Comparison of ENCODE assay signal across 1 cellular context in the genomic region with DNA sequence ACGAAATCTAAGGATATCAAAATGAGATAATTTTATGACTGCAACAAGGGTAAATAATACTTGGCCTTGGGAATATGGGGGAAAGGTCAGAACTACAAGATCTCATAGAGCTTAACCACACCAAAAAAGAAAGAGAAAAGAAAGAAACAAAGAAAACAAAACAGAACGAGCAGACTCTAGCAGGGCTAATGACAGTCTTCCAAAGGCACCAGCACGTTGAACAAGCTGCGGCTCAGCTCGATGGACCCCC.
TF ChIP-seq lines count a peak whose summit lies in the region.

No MANE protein-coding gene starts in this region.

TF ChIP-seq in H1, 55 proteins besides CTCF, POLR2A, EP300 and RAD21 (continued from another document):
- TF ChIP-seq ZNF274 (IDR thresholded peaks at IDR 0.05; ENCODE audit: borderline replicate concordance, extremely low read depth, low read length) (no peak), GTF2F1 (IDR thresholded peaks at IDR 0.05; ENCODE audit: borderline replicate concordance, low read depth, low read length) (no peak), RBBP5 (IDR thresholded peaks at IDR 0.05; ENCODE audit: borderline replicate concordance, low read depth, low read length) (no peak), SP4 (IDR thresholded peaks at IDR 0.05; ENCODE audit: low read length) (no peak), HDAC6 (IDR thresholded peaks at IDR 0.05; ENCODE audit: low read depth, low read length) (no peak), SIRT6 (IDR thresholded peaks at IDR 0.05; ENCODE audit: low read length) (no peak), RXRA (IDR thresholded peaks at IDR 0.05; ENCODE audit: insufficient read depth, low read depth, low read length) (no peak), SIN3A (conservative IDR thresholded peaks at IDR 0.05 in 1 of 2, IDR thresholded peaks at IDR 0.05 in 1 of 2; ENCODE audit: low read depth in 1 of 2, low read length in 2 of 2) (no peak; a peak in 1 of 4 replicates), KDM4A (IDR thresholded peaks at IDR 0.05; ENCODE audit: low read depth, low read length, severe bottlenecking) (no peak)
- TF ChIP-seq, protein P1, sequence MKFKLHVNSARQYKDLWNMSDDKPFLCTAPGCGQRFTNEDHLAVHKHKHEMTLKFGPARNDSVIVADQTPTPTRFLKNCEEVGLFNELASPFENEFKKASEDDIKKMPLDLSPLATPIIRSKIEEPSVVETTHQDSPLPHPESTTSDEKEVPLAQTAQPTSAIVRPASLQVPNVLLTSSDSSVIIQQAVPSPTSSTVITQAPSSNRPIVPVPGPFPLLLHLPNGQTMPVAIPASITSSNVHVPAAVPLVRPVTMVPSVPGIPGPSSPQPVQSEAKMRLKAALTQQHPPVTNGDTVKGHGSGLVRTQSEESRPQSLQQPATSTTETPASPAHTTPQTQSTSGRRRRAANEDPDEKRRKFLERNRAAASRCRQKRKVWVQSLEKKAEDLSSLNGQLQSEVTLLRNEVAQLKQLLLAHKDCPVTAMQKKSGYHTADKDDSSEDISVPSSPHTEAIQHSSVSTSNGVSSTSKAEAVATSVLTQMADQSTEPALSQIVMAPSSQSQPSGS (IDR thresholded peaks at IDR 0.05; ENCODE audit: low read length) = no peak
- TF ChIP-seq, protein P2, sequence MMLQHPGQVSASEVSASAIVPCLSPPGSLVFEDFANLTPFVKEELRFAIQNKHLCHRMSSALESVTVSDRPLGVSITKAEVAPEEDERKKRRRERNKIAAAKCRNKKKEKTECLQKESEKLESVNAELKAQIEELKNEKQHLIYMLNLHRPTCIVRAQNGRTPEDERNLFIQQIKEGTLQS (IDR thresholded peaks at IDR 0.05; ENCODE audit: insufficient read depth, low read depth, low read length) = no peak
